ENCODE assay signal across 7 cellular contexts in genomic region chr13:43878897-43879322, GRCh38. TPM values are rescaled to one million over a fixed set of nuclear protein-coding genes. Genes with fewer than 3 reads are reported as not detected.
DNase-seq lines count a peak whose midpoint lies in the region; ATAC-seq lines count a peak whose summit lies in the region.

No MANE protein-coding gene starts in this region.

- H3K4me1 ChIP-seq in HUES64 (ENCODE audit: insufficient read depth, low read length) (peaks cover 21% of the 10 kb centered on the region), mononuclear cell (ENCODE audit: insufficient read depth, low read length) (peaks cover 26% of the 10 kb centered on the region)

- no peaks in the 10 kb centered on the region for H3K9me3 ChIP-seq in HUES64 (ENCODE audit: insufficient read depth, low read depth, low read length)
- no peaks in the 10 kb centered on the region for H3K9me3 ChIP-seq in mononuclear cell (ENCODE audit: low read depth, low read length)

- H3K4me3 ChIP-seq in HUES64 (ENCODE audit: low read length) (peak overlapping the region; percentile 83), mononuclear cell (ENCODE audit: low read length) (peak overlapping the region; percentile 56)

- H3K27me3 ChIP-seq in HUES64 (ENCODE audit: insufficient read depth, low read length) (peaks cover 15% of the 10 kb centered on the region), mononuclear cell (ENCODE audit: insufficient read depth, low read length) (no peaks in the 10 kb centered on the region)

- peak overlapping the region; percentile 27 for H3K27ac ChIP-seq in HUES64 (ENCODE audit: low read depth, low read length)

- DNase-seq in GDM1 (lab: John Stamatoyannopoulos, UW) (peak; percentile 41), superior temporal gyrus (ENCODE audit: extremely low spot score) (peak; percentile 77)
- peak; percentile 48 for DNase-seq in activated CD4-positive, alpha-beta T cell treated with anti-CD3 and anti-CD28 coated beads for 48 hours

- under 1% methylated on average over 30 of the region's 30 CpGs for WGBS in HUES64

- ATAC-seq in GM21447 (IDR thresholded peaks at IDR 0.05; ENCODE audit: unreplicated experiment) (peak; percentile 44), esophagus mucosa (peak; percentile 51)

- H3K36me3 ChIP-seq in HUES64 (ENCODE audit: insufficient read depth, low read length) = no peaks in the 10 kb centered on the region

- peak overlapping the region; percentile 87 for H3K9ac ChIP-seq in HUES64 (ENCODE audit: low read depth, low read length)

RNA-seq across cellular contexts. Expression of gene CCDC122, which starts 0.6 kb away (rescaled TPM):
- 5.2 TPM for polyA plus RNA-seq in HUES64 (2013, experiment 1 of 2)
- polyA plus RNA-seq in HUES64 (2013, experiment 2 of 2) = 6.7 TPM
- total RNA-seq in esophagus mucosa = 5.5 TPM
- total RNA-seq in mononuclear cell = 0.52 TPM

RNA-seq across cellular contexts. Expression of gene LACC1, which starts 0.8 kb away (rescaled TPM):
- polyA plus RNA-seq in HUES64 (2013, experiment 1 of 2) = 2.4 TPM
- 2.2 TPM for polyA plus RNA-seq in HUES64 (2013, experiment 2 of 2)
- 5.8 TPM for total RNA-seq in esophagus mucosa
- total RNA-seq in mononuclear cell = 3.8 TPM

Comparison
In these comparisons a context has a peak if more than half of its experiments do, and no peak if none do; other contexts are left out.
1. Peak in every context shown above with its lines: DNase-seq, ATAC-seq, H3K4me3 ChIP-seq and H3K27ac ChIP-seq.